In genomic region chr7:122802211-122802833, GRCh38 we compare ENCODE assay signal across 12 cellular contexts.
A peak's percentile ranks its signal among the peaks of the same experiment; 100 is the strongest.
DNase-seq lines count a peak whose midpoint lies in the region; ATAC-seq and TF ChIP-seq lines count a peak whose summit lies in the region.
"Had no signal": no experiment of that assay in that cellular context is flagged by ENCODE, and none has a peak within 500 bp of the region (broad histone marks: within the 10 kb centered on the region; RNA-seq: fewer than 3 reads in every experiment).

No MANE protein-coding gene starts in this region.

- H3K9ac ChIP-seq in HUES48 (ENCODE audit: low read depth, low read length), result no peak overlapping the region

- no peak overlapping the region for H3K4me3 ChIP-seq in HUES48 (ENCODE audit: low read depth, low read length)
- H3K4me3 ChIP-seq: suprapubic skin had no signal

- no peak overlapping the region for H3K27ac Mint-ChIP-seq in activated CD8-positive, alpha-beta T cell treated with anti-CD3 and anti-CD28 coated beads for 36 hours

- no peaks in the 10 kb centered on the region for H3K4me1 Mint-ChIP-seq in activated CD8-positive, alpha-beta T cell treated with anti-CD3 and anti-CD28 coated beads for 36 hours (ENCODE audit: low read depth)

- no peak overlapping the region for H3K4me3 Mint-ChIP-seq in activated CD8-positive, alpha-beta T cell treated with anti-CD3 and anti-CD28 coated beads for 36 hours

- POLR2A ChIA-PET in activated CD8-positive, alpha-beta T cell treated with anti-CD3 and anti-CD28 coated beads for 36 hours (lab: Charles Lee), result no interaction called here

- no peaks in the 10 kb centered on the region for H3K36me3 ChIP-seq in HUES48 (ENCODE audit: control insufficient read depth, insufficient read depth, low read length)
- H3K36me3 ChIP-seq: suprapubic skin had no signal

- intact Hi-C loops in activated CD8-positive, alpha-beta T cell treated with anti-CD3 and anti-CD28 coated beads for 36 hours (cut with micrococcal nuclease), result no loop called here

- no peaks in the 10 kb centered on the region for H3K36me3 Mint-ChIP-seq in activated CD8-positive, alpha-beta T cell treated with anti-CD3 and anti-CD28 coated beads for 36 hours (ENCODE audit: low read depth)

- ATAC-seq in activated CD8-positive, alpha-beta T cell treated with anti-CD3 and anti-CD28 coated beads for 36 hours, result no peak
- ATAC-seq in GM21381 (IDR thresholded peaks at IDR 0.05; ENCODE audit: unreplicated experiment), result no peak

- no peaks in the 10 kb centered on the region for H3K9me3 ChIP-seq in HUES48 (ENCODE audit: control insufficient read depth, insufficient read depth, low read length)
- H3K9me3 ChIP-seq: suprapubic skin had no signal

- DNase-seq in G401 (ENCODE audit: low spot score), result peak; percentile 78
- DNase-seq in dermis microvascular lymphatic vessel endothelial cell (ENCODE audit: low read depth in 2 of 2), result peak; percentile 43 to 67
- DNase-seq in medulla oblongata (ENCODE audit: extremely low spot score), result peak; percentile 6
- DNase-seq in activated CD8-positive, alpha-beta T cell treated with anti-CD3 and anti-CD28 coated beads for 36 hours, result no peak
- DNase-seq in stimulated activated CD4-positive, alpha-beta T cell treated with anti-CD3 and anti-CD28 coated beads, Interleukin-4, amount 100 ng/mL, for 1 hour, result no peak
- DNase-seq in NCI-H526 treated with DMSO at 0.1 percent for 48 hours (lab: John Stamatoyannopoulos, UW), result no peak
- DNase-seq: KG1, midbrain had no signal

- peaks cover 31% of the 10 kb centered on the region for H3K4me1 ChIP-seq in HUES48 (ENCODE audit: control insufficient read depth, insufficient read depth, low read length)
- H3K4me1 ChIP-seq: suprapubic skin had no signal

- CTCF ChIA-PET in activated CD8-positive, alpha-beta T cell treated with anti-CD3 and anti-CD28 coated beads for 36 hours (lab: Charles Lee), result no interaction called here

- H3K27me3 ChIP-seq in HUES48 (ENCODE audit: control insufficient read depth, insufficient read depth, low read length), result no peaks in the 10 kb centered on the region
- H3K27me3 ChIP-seq: suprapubic skin had no signal

- no peaks in the 10 kb centered on the region for H3K27me3 Mint-ChIP-seq in activated CD8-positive, alpha-beta T cell treated with anti-CD3 and anti-CD28 coated beads for 36 hours

- no peaks in the 10 kb centered on the region for H3K9me3 Mint-ChIP-seq in activated CD8-positive, alpha-beta T cell treated with anti-CD3 and anti-CD28 coated beads for 36 hours

- no peak for TF ChIP-seq CTCF in activated CD8-positive, alpha-beta T cell treated with anti-CD3 and anti-CD28 coated beads for 36 hours (IDR thresholded peaks at IDR 0.05)

- in situ Hi-C loops in G401 (cut with HindIII; ENCODE audit: low sequenced_read_pairs), result no loop called here

- H3K27ac ChIP-seq in HUES48 (ENCODE audit: low read depth, low read length), result peak overlapping the region; percentile 18
- H3K27ac ChIP-seq: epithelial cell of prostate, suprapubic skin had no signal

Comparison
In these comparisons a context has a peak if more than half of its experiments do, and no peak if none do; other contexts are left out.
1. DNase-seq: peak in G401 (single experiment), dermis microvascular lymphatic vessel endothelial cell (2 of 2) and medulla oblongata (single experiment); none in activated CD8-positive, alpha-beta T cell treated with anti-CD3 and anti-CD28 coated beads for 36 hours (single experiment), stimulated activated CD4-positive, alpha-beta T cell treated with anti-CD3 and anti-CD28 coated beads, Interleukin-4, amount 100 ng/mL, for 1 hour (single experiment) and NCI-H526 treated with DMSO at 0.1 percent for 48 hours (single experiment).